ENCODE assay signal across 8 cellular contexts in genomic region chr2:168758970-168759820, GRCh38. TPM values are rescaled to one million over a fixed set of nuclear protein-coding genes. Genes with fewer than 3 reads are reported as not detected.
DNase-seq lines count a peak whose midpoint lies in the region; ATAC-seq and TF ChIP-seq lines count a peak whose summit lies in the region.

No MANE protein-coding gene starts in this region.

- H3K9me3 ChIP-seq in heart left ventricle: no peaks in the 10 kb centered on the region
- no peaks in the 10 kb centered on the region for H3K9me3 ChIP-seq in sigmoid colon

- TF ChIP-seq POLR2A in heart left ventricle (IDR thresholded peaks at IDR 0.05) (no peak), sigmoid colon (IDR thresholded peaks at IDR 0.05) (no peak)

- peaks cover 10% of the 10 kb centered on the region for H3K36me3 Mint-ChIP-seq in activated CD8-positive, alpha-beta T cell treated with anti-CD3 and anti-CD28 coated beads, Interleukin-2, amount 10 ng/mL, durations not matched to agents 7 days and 5 days (ENCODE audit: low read depth)

- no peaks in the 10 kb centered on the region for H3K9me3 Mint-ChIP-seq in activated CD8-positive, alpha-beta T cell treated with anti-CD3 and anti-CD28 coated beads, Interleukin-2, amount 10 ng/mL, durations not matched to agents 7 days and 5 days (ENCODE audit: insufficient read depth)

- H3K27me3 ChIP-seq in heart left ventricle (no peaks in the 10 kb centered on the region), sigmoid colon (no peaks in the 10 kb centered on the region)

- DNase-seq in Caki2 (ENCODE audit: low read depth): peak; percentile 28
- DNase-seq in NCI-H2196 (lab: John Stamatoyannopoulos, UW; ENCODE audit: unreplicated experiment): peak; percentile 44
- peak; percentile 39 for DNase-seq in activated CD8-positive, alpha-beta T cell treated with anti-CD3 and anti-CD28 coated beads, Interleukin-2, amount 10 ng/mL, durations not matched to agents 7 days and 5 days
- DNase-seq in heart left ventricle: peak in 1 of 5 donors; percentile 21
- no peak for DNase-seq in sigmoid colon
- DNase-seq in mesenteric fat pad (ENCODE audit: low spot score): no peak

- H3K4me1 ChIP-seq in heart left ventricle: peaks cover 0 to 35% (median 14%) of the 10 kb centered on the region in 12 donors
- H3K4me1 ChIP-seq in sigmoid colon: no peaks in the 10 kb centered on the region

- H3K4me3 Mint-ChIP-seq in activated CD8-positive, alpha-beta T cell treated with anti-CD3 and anti-CD28 coated beads, Interleukin-2, amount 10 ng/mL, durations not matched to agents 7 days and 5 days: no peak overlapping the region

- 22 to 27% (median 24%) methylated on average over 3 of the region's 3 CpGs for WGBS in heart left ventricle, 4 donors
- 7 to 31% methylated on average over 3 of the region's 3 CpGs for WGBS in sigmoid colon, 2 donors

- ATAC-seq in GM18858 (IDR thresholded peaks at IDR 0.05; ENCODE audit: unreplicated experiment) (peak; percentile 54), HG03066 (IDR thresholded peaks at IDR 0.05; ENCODE audit: low read depth, unreplicated experiment) (peak; percentile 83), heart left ventricle (peak; percentile 52 to 83 (median 74))
- ATAC-seq in activated CD8-positive, alpha-beta T cell treated with anti-CD3 and anti-CD28 coated beads, Interleukin-2, amount 10 ng/mL, durations not matched to agents 7 days and 5 days: peak; percentile 72

- H3K27me3 Mint-ChIP-seq in activated CD8-positive, alpha-beta T cell treated with anti-CD3 and anti-CD28 coated beads, Interleukin-2, amount 10 ng/mL, durations not matched to agents 7 days and 5 days (ENCODE audit: low read depth): no peaks in the 10 kb centered on the region

- H3K4me1 Mint-ChIP-seq in activated CD8-positive, alpha-beta T cell treated with anti-CD3 and anti-CD28 coated beads, Interleukin-2, amount 10 ng/mL, durations not matched to agents 7 days and 5 days (ENCODE audit: low read depth): peaks cover 24% of the 10 kb centered on the region

- H3K27ac Mint-ChIP-seq in activated CD8-positive, alpha-beta T cell treated with anti-CD3 and anti-CD28 coated beads, Interleukin-2, amount 10 ng/mL, durations not matched to agents 7 days and 5 days: no peak overlapping the region

- in situ Hi-C loops in Caki2 (cut with HindIII; ENCODE audit: low pct_unique_long_range_greater_than_20kb, low sequenced_read_pairs): no loop called here

- no peak for TF ChIP-seq EP300 in sigmoid colon (IDR thresholded peaks at IDR 0.05)

- POLR2A ChIA-PET in activated CD8-positive, alpha-beta T cell treated with anti-CD3 and anti-CD28 coated beads, Interleukin-2, amount 10 ng/mL, durations not matched to agents 7 days and 5 days (lab: Charles Lee): interaction anchor here (0.6 kb wide), 1 partner anchor 332 kb away, joined by 3 read pairs; no protein-coding TSS in a partner anchor

- CTCF ChIA-PET in activated CD8-positive, alpha-beta T cell treated with anti-CD3 and anti-CD28 coated beads, Interleukin-2, amount 10 ng/mL, durations not matched to agents 7 days and 5 days (lab: Charles Lee): interaction anchor here (0.6 to 1.8 kb wide), 13 partner anchors 8 to 423 kb away, joined by 3 to 16 read pairs (median 3); no protein-coding TSS in a partner anchor

- peak; percentile 42 to 73 (median 61) for TF ChIP-seq CTCF in heart left ventricle (IDR thresholded peaks at IDR 0.05)
- TF ChIP-seq CTCF in sigmoid colon (IDR thresholded peaks at IDR 0.05): peak in 3 of 4 experiments; percentile 47 to 61 (median 53)

- peaks cover 0 to 11% (median 0%) of the 10 kb centered on the region in 9 donors for H3K36me3 ChIP-seq in heart left ventricle
- no peaks in the 10 kb centered on the region for H3K36me3 ChIP-seq in sigmoid colon

- H3K4me3 ChIP-seq in heart left ventricle: no peak overlapping the region
- H3K4me3 ChIP-seq in sigmoid colon: no peak overlapping the region

- H3K27ac ChIP-seq in heart left ventricle (no peak overlapping the region), sigmoid colon (no peak overlapping the region)

- intact Hi-C loops in heart left ventricle (cut with DNase I): loop anchor here (1.0 to 10.0 kb wide), 8 partner anchors 54 to 413 kb away; partner anchors contain the start of gene CERS6 (in 1 of the 10)
- intact Hi-C loops in sigmoid colon (cut with DNase I): loop anchor here (1.0 kb wide), 1 partner anchor 413 kb away; no protein-coding TSS in a partner anchor

RNA-seq across cellular contexts. Expression of gene NOSTRIN, which starts 43.2 kb away (rescaled TPM):
- not detected in 2 replicates for total RNA-seq in Caki2 (2014; rRNA removed; shearing (Covaris generic); ENCODE audit: low replicate concordance)
- total RNA-seq in activated CD8-positive, alpha-beta T cell treated with anti-CD3 and anti-CD28 coated beads, Interleukin-2, amount 10 ng/mL, durations not matched to agents 7 days and 5 days: not detected
- total RNA-seq in heart left ventricle: 10 to 100 TPM in 5 of 9 donors, 1 to 10 TPM in 4; 8.2 to 19.1 (median 10.1) TPM
- polyA plus RNA-seq in heart left ventricle: 10 to 100 TPM in 1 of 2 donors, 1 to 10 TPM in 1; 8.6 to 18.4 TPM
- total RNA-seq in sigmoid colon: 10 to 100 TPM in 2 of 4 donors, 1 to 10 TPM in 2; 5.1 to 13.3 (median 9.2) TPM
- 10 to 100 TPM; 21.9 to 49.0 (median 39.0) TPM for polyA plus RNA-seq in sigmoid colon
- total RNA-seq in mesenteric fat pad: 62.1 TPM

Comparison
In these comparisons a context has a peak if more than half of its experiments do, and no peak if none do; other contexts are left out.
1. DNase-seq: peak in Caki2 (single experiment), NCI-H2196 (single experiment) and activated CD8-positive, alpha-beta T cell treated with anti-CD3 and anti-CD28 coated beads, Interleukin-2, amount 10 ng/mL, durations not matched to agents 7 days and 5 days (single experiment); none in sigmoid colon (single experiment) and mesenteric fat pad (single experiment).
2. Peak in every context shown above with its lines, with median percentiles within 50 percentile points of each other: ATAC-seq.